Comparison of ENCODE assay signal across 10 cellular contexts in genomic region chrX:7108995-7109634, GRCh38. TPM values are rescaled to one million over a fixed set of nuclear protein-coding genes. Genes with fewer than 3 reads are reported as not detected.
A peak's percentile ranks its signal among the peaks of the same experiment; 100 is the strongest.
DNase-seq lines count a peak whose midpoint lies in the region; ATAC-seq and TF ChIP-seq lines count a peak whose summit lies in the region.
"Had no signal": no experiment of that assay in that cellular context is flagged by ENCODE, and none has a peak within 500 bp of the region (broad histone marks: within the 10 kb centered on the region; RNA-seq: fewer than 3 reads in every experiment).

No MANE protein-coding gene starts in this region.

- peaks cover 5% of the 10 kb centered on the region for H3K36me3 Mint-ChIP-seq in activated T-helper 1 cell treated with anti-CD3 and anti-CD28 coated beads, Interleukin-12 subunit alpha, Interleukin-12 subunit beta, Interleukin-2, Interleukin-4 antibody, amounts not matched to agents 30 ng/mL and 10 ng/mL and 1 ng/mL, durations not matched to agents 14 hours and 24 hours and 36 hours (ENCODE audit: low read depth)

- H3K4me3 Mint-ChIP-seq in activated T-helper 1 cell treated with anti-CD3 and anti-CD28 coated beads, Interleukin-12 subunit alpha, Interleukin-12 subunit beta, Interleukin-2, Interleukin-4 antibody, amounts not matched to agents 30 ng/mL and 10 ng/mL and 1 ng/mL, durations not matched to agents 14 hours and 24 hours and 36 hours = peak overlapping the region; percentile 73
- peak overlapping the region; percentile 1 to 55 for H3K4me3 Mint-ChIP-seq in stimulated activated naive CD8-positive, alpha-beta T cell treated with anti-CD3 and anti-CD28 coated beads, Interleukin-15, amount 100 ng/mL, for 72 hours

- TF ChIP-seq CTCF in RWPE1 (conservative IDR thresholded peaks at IDR 0.05; ENCODE audit: low read depth) = no peak

- H3K9me3 Mint-ChIP-seq in activated T-helper 1 cell treated with anti-CD3 and anti-CD28 coated beads, Interleukin-12 subunit alpha, Interleukin-12 subunit beta, Interleukin-2, Interleukin-4 antibody, amounts not matched to agents 30 ng/mL and 10 ng/mL and 1 ng/mL, durations not matched to agents 14 hours and 24 hours and 36 hours = no peaks in the 10 kb centered on the region
- no peaks in the 10 kb centered on the region for H3K9me3 Mint-ChIP-seq in stimulated activated naive CD8-positive, alpha-beta T cell treated with anti-CD3 and anti-CD28 coated beads, Interleukin-15, amount 100 ng/mL, for 72 hours

- H3K27ac Mint-ChIP-seq in activated T-helper 1 cell treated with anti-CD3 and anti-CD28 coated beads, Interleukin-12 subunit alpha, Interleukin-12 subunit beta, Interleukin-2, Interleukin-4 antibody, amounts not matched to agents 30 ng/mL and 10 ng/mL and 1 ng/mL, durations not matched to agents 14 hours and 24 hours and 36 hours = peak overlapping the region; percentile 61
- H3K27ac Mint-ChIP-seq in stimulated activated naive CD8-positive, alpha-beta T cell treated with anti-CD3 and anti-CD28 coated beads, Interleukin-15, amount 100 ng/mL, for 72 hours = peak overlapping the region; percentile 68 to 90

- DNase-seq in NCI-H1417 (lab: John Stamatoyannopoulos, UW) = peak in 2 of 3 experiments; percentile 26 to 37
- DNase-seq in NCI-H1417 treated with DMSO at 0.1 percent for 48 hours (lab: John Stamatoyannopoulos, UW) = no peak
- no peak for DNase-seq in activated T-helper 1 cell treated with anti-CD3 and anti-CD28 coated beads, Interleukin-12 subunit alpha, Interleukin-12 subunit beta, Interleukin-2, Interleukin-4 antibody, amounts not matched to agents 30 ng/mL and 10 ng/mL and 1 ng/mL, durations not matched to agents 14 hours and 24 hours and 36 hours (ENCODE audit: low spot score)
- DNase-seq in kidney glomerular epithelial cell (lab: John Stamatoyannopoulos, UW) = peak; percentile 2
- no peak for DNase-seq in stimulated activated naive CD8-positive, alpha-beta T cell treated with anti-CD3 and anti-CD28 coated beads, Interleukin-15, amount 100 ng/mL, for 72 hours
- DNase-seq in RWPE1 (ENCODE audit: low spot score) = no peak
- no peak for DNase-seq in stimulated activated CD4-positive, alpha-beta T cell treated with anti-CD3 and anti-CD28 coated beads, Interleukin-4, amount 100 ng/mL, for 24 hours
- DNase-seq: NCI-H187 treated with DMSO at 0.1 percent for 48 hours had no signal

- intact Hi-C loops in activated T-helper 1 cell treated with anti-CD3 and anti-CD28 coated beads, Interleukin-12 subunit alpha, Interleukin-12 subunit beta, Interleukin-2, Interleukin-4 antibody, amounts not matched to agents 30 ng/mL and 10 ng/mL and 1 ng/mL, durations not matched to agents 14 hours and 24 hours and 36 hours (cut with micrococcal nuclease) = no loop called here

- H3K4me1 Mint-ChIP-seq in activated T-helper 1 cell treated with anti-CD3 and anti-CD28 coated beads, Interleukin-12 subunit alpha, Interleukin-12 subunit beta, Interleukin-2, Interleukin-4 antibody, amounts not matched to agents 30 ng/mL and 10 ng/mL and 1 ng/mL, durations not matched to agents 14 hours and 24 hours and 36 hours (ENCODE audit: low read depth) = peaks cover 23% of the 10 kb centered on the region
- H3K4me1 Mint-ChIP-seq in stimulated activated naive CD8-positive, alpha-beta T cell treated with anti-CD3 and anti-CD28 coated beads, Interleukin-15, amount 100 ng/mL, for 72 hours = peaks cover 25% of the 10 kb centered on the region

- CTCF ChIA-PET in RWPE1 (lab: Yijun Ruan, JAX) = no interaction called here

- POLR2A ChIA-PET in RWPE1 (lab: Yijun Ruan, JAX; ENCODE audit: low non-redundant PET) = no interaction called here

- H3K27me3 Mint-ChIP-seq in activated T-helper 1 cell treated with anti-CD3 and anti-CD28 coated beads, Interleukin-12 subunit alpha, Interleukin-12 subunit beta, Interleukin-2, Interleukin-4 antibody, amounts not matched to agents 30 ng/mL and 10 ng/mL and 1 ng/mL, durations not matched to agents 14 hours and 24 hours and 36 hours (ENCODE audit: insufficient read depth) = no peaks in the 10 kb centered on the region
- no peaks in the 10 kb centered on the region for H3K27me3 Mint-ChIP-seq in stimulated activated naive CD8-positive, alpha-beta T cell treated with anti-CD3 and anti-CD28 coated beads, Interleukin-15, amount 100 ng/mL, for 72 hours

- ATAC-seq in stimulated activated naive CD8-positive, alpha-beta T cell treated with anti-CD3 and anti-CD28 coated beads, Interleukin-15, amount 100 ng/mL, for 72 hours = no peak
- ATAC-seq in GM18498 (IDR thresholded peaks at IDR 0.05; ENCODE audit: unreplicated experiment) = no peak

- no peak overlapping the region for H3K27ac ChIP-seq in RWPE1
- H3K27ac ChIP-seq: 22Rv1 had no signal

RNA-seq across cellular contexts. Expression of gene STS, which starts 38.4 kb away (rescaled TPM):
- total RNA-seq in activated T-helper 1 cell treated with anti-CD3 and anti-CD28 coated beads, Interleukin-12 subunit alpha, Interleukin-12 subunit beta, Interleukin-2, Interleukin-4 antibody, amounts not matched to agents 30 ng/mL and 10 ng/mL and 1 ng/mL, durations not matched to agents 14 hours and 24 hours and 36 hours = 1.1 and 1.2 TPM in 2 replicates

RNA-seq across cellular contexts. Expression of gene PUDP, which starts 38.8 kb away (rescaled TPM):
- total RNA-seq in activated T-helper 1 cell treated with anti-CD3 and anti-CD28 coated beads, Interleukin-12 subunit alpha, Interleukin-12 subunit beta, Interleukin-2, Interleukin-4 antibody, amounts not matched to agents 30 ng/mL and 10 ng/mL and 1 ng/mL, durations not matched to agents 14 hours and 24 hours and 36 hours = 20.1 and 23.4 TPM in 2 replicates

Comparison
In these comparisons a context has a peak if more than half of its experiments do, and no peak if none do; other contexts are left out.
1. DNase-seq: peak in NCI-H1417 (2 of 3) and kidney glomerular epithelial cell (single experiment); none in NCI-H1417 treated with DMSO at 0.1 percent for 48 hours (single experiment), activated T-helper 1 cell treated with anti-CD3 and anti-CD28 coated beads, Interleukin-12 subunit alpha, Interleukin-12 subunit beta, Interleukin-2, Interleukin-4 antibody, amounts not matched to agents 30 ng/mL and 10 ng/mL and 1 ng/mL, durations not matched to agents 14 hours and 24 hours and 36 hours (single experiment), stimulated activated naive CD8-positive, alpha-beta T cell treated with anti-CD3 and anti-CD28 coated beads, Interleukin-15, amount 100 ng/mL, for 72 hours (0 of 2), RWPE1 (single experiment) and stimulated activated CD4-positive, alpha-beta T cell treated with anti-CD3 and anti-CD28 coated beads, Interleukin-4, amount 100 ng/mL, for 24 hours (single experiment).